3 cellular contexts compared by ENCODE assay signal in the genomic region with DNA sequence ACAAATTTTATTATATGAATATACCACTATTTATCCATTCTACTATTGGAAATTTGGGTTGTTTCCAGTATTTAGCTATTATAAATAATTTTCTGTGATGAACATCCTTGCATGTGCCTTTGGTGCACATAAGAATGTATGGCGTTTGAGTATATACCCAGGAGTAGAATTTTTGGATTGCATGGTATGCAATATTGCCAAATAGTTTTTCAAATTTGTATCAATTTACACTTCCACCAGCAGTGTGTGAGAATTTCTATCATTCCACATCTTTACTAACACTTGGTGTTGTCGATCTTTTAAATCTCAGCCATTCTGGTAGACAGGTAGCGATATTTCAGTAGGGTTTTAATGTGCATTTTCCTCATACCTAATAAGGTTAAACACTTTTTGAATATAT.
"Had no signal": no experiment of that assay in that cellular context is flagged by ENCODE, and none has a peak within 500 bp of the region (broad histone marks: within the 10 kb centered on the region; RNA-seq: fewer than 3 reads in every experiment).

No MANE protein-coding gene starts in this region.

- H2AFZ ChIP-seq: GM23338 had no signal

- H3K4me1 ChIP-seq: HAP-1 had no signal

- H3K4me3 ChIP-seq: GM23338, HAP-1, K562 had no signal

- H3K4me2 ChIP-seq: GM23338 had no signal

- H3K36me3 ChIP-seq: HAP-1 had no signal

- H3K9me3 ChIP-seq: HAP-1 had no signal
